Comparison of ENCODE assay signal across 30 cellular contexts in genomic region chr15:100284191-100284590, GRCh38. TPM values are rescaled to one million over a fixed set of nuclear protein-coding genes. Genes with fewer than 3 reads are reported as not detected.
DNase-seq lines count a peak whose midpoint lies in the region; ATAC-seq and TF ChIP-seq lines count a peak whose summit lies in the region.
"Had no signal": no experiment of that assay in that cellular context is flagged by ENCODE, and none has a peak within 500 bp of the region (broad histone marks: within the 10 kb centered on the region; RNA-seq: fewer than 3 reads in every experiment).

No MANE protein-coding gene starts in this region.

- H3K9ac ChIP-seq in mammary epithelial cell (ENCODE audit: insufficient read depth, low read length), result no peak overlapping the region

- H3K4me1 ChIP-seq in mammary epithelial cell (ENCODE audit: insufficient read depth, low read length) (peaks cover 15% of the 10 kb centered on the region), upper lobe of right lung (no peaks in the 10 kb centered on the region)
- H3K4me1 ChIP-seq: suprapubic skin had no signal

- H4K20me1 ChIP-seq in mammary epithelial cell (ENCODE audit: insufficient read depth, low read length), result no peaks in the 10 kb centered on the region

- no TSS peak for BruUV-seq in mammary epithelial cell (replicated peaks; lab: Mats Ljungman, UMichigan)

- H3K79me2 ChIP-seq in mammary epithelial cell (ENCODE audit: insufficient read depth, low read length), result no peaks in the 10 kb centered on the region

- no peak overlapping the region for H2AFZ ChIP-seq in mammary epithelial cell (ENCODE audit: low read depth, low read length)

- intact Hi-C loops in Right ventricle myocardium superior (cut with DNase I), result no loop called here
- intact Hi-C loops in cardiac septum (cut with DNase I), result no loop called here
- intact Hi-C loops in mammary epithelial cell (cut with micrococcal nuclease), result no loop called here
- intact Hi-C loops in upper lobe of right lung (cut with DNase I), result no loop called here

- DNase-seq in Right ventricle myocardium superior (no peak), cardiac septum (ENCODE audit: low spot score) (no peak), mammary epithelial cell (peak; percentile 91), kidney tubule cell (ENCODE audit: low spot score) (peak; percentile 88), upper lobe of right lung (no peak), glutamatergic neuron (no peak), germinal center (ENCODE audit: low spot score) (no peak)
- DNase-seq: activated T-cell treated with anti-CD3 and anti-CD28 coated beads for 4 hours; AML-193; CD4-positive, CD25-positive, alpha-beta regulatory T cell; DMS79 treated with DMSO at 0.1 percent for 48 hours; GDM1; IMR-90; kidney glomerular epithelial cell; MV-4-11; NCI-H1436; NCI-H2081 treated with DMSO at 0.1 percent for 48 hours; NCI-H345; NCI-H748 treated with DMSO at 0.1 percent for 48 hours; stimulated activated CD4-positive, alpha-beta T cell treated with anti-CD3 and anti-CD28 coated beads, Interleukin-1b, Interleukin-23, amount 100 ng/mL, for 48 hours; stimulated activated naive CD4-positive, alpha-beta T cell treated with Interleukin-2 at 50 U/mL for 16 hours had no signal

- CTCF ChIA-PET in mammary epithelial cell (lab: Charles Lee; ENCODE audit: low non-redundant PET), result no interaction called here

- H3K9me3 Mint-ChIP-seq in glutamatergic neuron (ENCODE audit: unreplicated experiment), result peaks cover 9% of the 10 kb centered on the region
- H3K9me3 Mint-ChIP-seq: T-helper 2 cell treated with Interferon-gamma antibody and Interleukin-4, amounts not matched to agents 5 μg/mL and 100 μg/mL, for 36 hours had no signal

- H3K4me2 ChIP-seq in mammary epithelial cell (ENCODE audit: insufficient read depth, low read depth, low read length), result no peak overlapping the region

- H3K27me3 ChIP-seq in mammary epithelial cell (ENCODE audit: insufficient read depth, low read length) (peaks cover 2% of the 10 kb centered on the region), upper lobe of right lung (no peaks in the 10 kb centered on the region)
- H3K27me3 ChIP-seq: heart right ventricle, suprapubic skin had no signal

- in situ Hi-C loops in mammary epithelial cell (cut with MboI; ENCODE audit: low sequenced_read_pairs in 2 of 2), result no loop called here

- TF ChIP-seq CTCF in mammary epithelial cell (conservative IDR thresholded peaks at IDR 0.05 in 1 of 2, IDR thresholded peaks at IDR 0.05 in 1 of 2; ENCODE audit: extremely low read depth in 1 of 2, insufficient read depth in 1 of 2, low read depth in 1 of 2, low read length in 2 of 2) (no peak), upper lobe of right lung (IDR thresholded peaks at IDR 0.05) (no peak), glutamatergic neuron (IDR thresholded peaks at IDR 0.05; ENCODE audit: partially characterized antibody, unreplicated experiment) (no peak)

- dilution Hi-C loops in mammary epithelial cell (cut with HindIII; ENCODE audit: low sequenced_read_pairs), result no loop called here

- H3K4me1 Mint-ChIP-seq in glutamatergic neuron (ENCODE audit: low read depth, unreplicated experiment), result no peaks in the 10 kb centered on the region
- H3K4me1 Mint-ChIP-seq: memory B cell had no signal

- H3K36me3 ChIP-seq in mammary epithelial cell (ENCODE audit: insufficient read depth, low read length), result no peaks in the 10 kb centered on the region
- no peaks in the 10 kb centered on the region for H3K36me3 ChIP-seq in upper lobe of right lung
- H3K36me3 ChIP-seq: heart right ventricle, suprapubic skin had no signal

- H3K27me3 Mint-ChIP-seq in glutamatergic neuron (ENCODE audit: unreplicated experiment), result peaks cover 3% of the 10 kb centered on the region
- H3K27me3 Mint-ChIP-seq: activated naive CD8-positive, alpha-beta T cell had no signal

- H3K9me3 ChIP-seq in mammary epithelial cell (replicated peaks; ENCODE audit: insufficient read depth, low read length) (no peaks in the 10 kb centered on the region), upper lobe of right lung (no peaks in the 10 kb centered on the region)
- H3K9me3 ChIP-seq: suprapubic skin had no signal

- ATAC-seq in Right ventricle myocardium superior (ENCODE audit: poor library complexity) (peak; percentile 18), upper lobe of right lung (no peak), GM21423 (IDR thresholded peaks at IDR 0.05; ENCODE audit: unreplicated experiment) (no peak)
- ATAC-seq: activated CD8-positive, alpha-beta T cell treated with anti-CD3 and anti-CD28 coated beads, Interleukin-2, amount 10 ng/mL, durations not matched to agents 7 days and 5 days; HCT116; SK-N-SH treated with all-trans-retinoic acid at 6 μM for 48 hours had no signal

- 0% methylated on average over 5 of the region's 5 CpGs for WGBS in mammary epithelial cell (ENCODE audit: low coverage, missing lambda C conversion rate)

- H3K4me3 Mint-ChIP-seq in glutamatergic neuron (ENCODE audit: unreplicated experiment), result no peak overlapping the region
- H3K4me3 Mint-ChIP-seq: activated CD8-positive, alpha-beta T cell treated with anti-CD3 and anti-CD28 coated beads, Interleukin-2, amount 10 ng/mL, durations not matched to agents 7 days and 5 days; activated naive CD8-positive, alpha-beta T cell; CD4-positive, CD25-positive, alpha-beta regulatory T cell; memory B cell; T-helper 2 cell treated with Interferon-gamma antibody and Interleukin-4, amounts not matched to agents 5 μg/mL and 100 μg/mL, for 36 hours had no signal

- no peak overlapping the region for H3K4me3 ChIP-seq in mammary epithelial cell (replicated peaks in 1 of 3; ENCODE audit: insufficient read depth in 1 of 3, low read depth in 2 of 3, low read length in 3 of 3)
- H3K4me3 ChIP-seq in upper lobe of right lung, result no peak overlapping the region
- H3K4me3 ChIP-seq: heart right ventricle, suprapubic skin had no signal

- H3K27ac ChIP-seq in mammary epithelial cell (ENCODE audit: insufficient read depth, low read depth, low read length), result no peak overlapping the region
- H3K27ac ChIP-seq in upper lobe of right lung, result peak overlapping the region; percentile 30
- H3K27ac ChIP-seq: heart right ventricle, suprapubic skin had no signal

- peaks cover 5% of the 10 kb centered on the region for H3K36me3 Mint-ChIP-seq in glutamatergic neuron (ENCODE audit: unreplicated experiment)
- H3K36me3 Mint-ChIP-seq: memory B cell had no signal

- H3K27ac Mint-ChIP-seq in glutamatergic neuron (ENCODE audit: unreplicated experiment), result no peak overlapping the region
- H3K27ac Mint-ChIP-seq: activated CD8-positive, alpha-beta T cell treated with anti-CD3 and anti-CD28 coated beads, Interleukin-2, amount 10 ng/mL, durations not matched to agents 7 days and 5 days; activated naive CD8-positive, alpha-beta T cell; CD4-positive, CD25-positive, alpha-beta regulatory T cell; memory B cell; T-helper 2 cell treated with Interferon-gamma antibody and Interleukin-4, amounts not matched to agents 5 μg/mL and 100 μg/mL, for 36 hours had no signal

RNA-seq across cellular contexts. Expression of gene ADAMTS17, which starts 57.6 kb away (rescaled TPM):
- 1.7 TPM for total RNA-seq in Right ventricle myocardium superior
- 0.67 TPM for total RNA-seq in cardiac septum
- total RNA-seq in mammary epithelial cell, result 1 to 10 TPM in 1 of 2 donors, under 1 TPM in 1; 0.45 to 1.7 TPM
- 0.24 TPM for polyA plus RNA-seq in mammary epithelial cell
- not detected for polyA minus RNA-seq in mammary epithelial cell
- total RNA-seq in upper lobe of right lung, result 6.2 TPM
- total RNA-seq in glutamatergic neuron (ENCODE audit: unreplicated experiment), result 6.8 TPM
- total RNA-seq: IMR-90 had no signal

Comparison
In these comparisons a context has a peak if more than half of its experiments do, and no peak if none do; other contexts are left out.
1. DNase-seq: peak in mammary epithelial cell (single experiment) and kidney tubule cell (single experiment); none in Right ventricle myocardium superior (single experiment), cardiac septum (single experiment), upper lobe of right lung (single experiment), glutamatergic neuron (single experiment) and germinal center (single experiment).